In the genomic region with DNA sequence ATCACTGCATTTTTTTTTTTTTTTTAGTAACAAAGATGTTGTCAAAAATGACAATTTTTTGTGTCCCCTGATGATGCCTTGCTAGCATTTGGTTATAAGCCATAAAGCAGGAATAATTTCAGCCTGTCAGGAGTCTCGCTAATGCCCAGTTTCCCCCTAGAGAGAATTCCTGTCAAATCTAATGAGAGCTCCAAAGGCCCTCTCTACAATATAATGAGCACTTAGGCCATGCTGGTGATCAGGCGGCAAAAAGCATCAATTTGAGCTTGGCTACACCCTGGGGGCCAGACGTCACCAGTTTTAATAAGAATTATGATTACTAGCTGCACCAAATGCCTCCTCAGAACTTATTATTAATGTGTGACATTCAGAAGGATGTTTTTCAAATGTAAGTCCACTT, we compare ENCODE assay signal across 24 cellular contexts. TPM values are rescaled to one million over a fixed set of nuclear protein-coding genes. Genes with fewer than 3 reads are reported as not detected.
DNase-seq lines count a peak whose midpoint lies in the region; ATAC-seq and TF ChIP-seq lines count a peak whose summit lies in the region.
"Had no signal": no experiment of that assay in that cellular context is flagged by ENCODE, and none has a peak within 500 bp of the region (broad histone marks: within the 10 kb centered on the region; RNA-seq: fewer than 3 reads in every experiment).

No MANE protein-coding gene starts in this region.

- intact Hi-C loops in heart right ventricle (cut with DNase I), result loop anchor here in 8 of 10 donors (10.0 kb wide), 7 partner anchors 68 to 812 kb away; no protein-coding TSS in a partner anchor
- intact Hi-C loops in Right ventricle myocardium inferior (cut with DNase I), result loop anchor here (10.0 kb wide), 3 partner anchors 142 to 812 kb away; no protein-coding TSS in a partner anchor

- H3K36me3 ChIP-seq in heart right ventricle, result peaks cover 0 to 48% (median 0%) of the 10 kb centered on the region in 9 donors
- H3K36me3 ChIP-seq in brain microvascular endothelial cell (replicated peaks), result no peaks in the 10 kb centered on the region
- no peaks in the 10 kb centered on the region for H3K36me3 ChIP-seq in neural progenitor cell

- H3K27ac ChIP-seq in heart right ventricle, result peak overlapping the region in 1 of 10 donors; percentile 24
- H3K27ac ChIP-seq in brain microvascular endothelial cell, result no peak overlapping the region
- no peak overlapping the region for H3K27ac ChIP-seq in neural progenitor cell
- H3K27ac ChIP-seq: KMS-11, parathyroid adenoma, upper lobe of right lung had no signal

- H3K4me2 ChIP-seq in neural progenitor cell, result peak overlapping the region; percentile 94
- H3K4me2 ChIP-seq: KMS-11 had no signal

- peaks cover 0 to 61% (median 32%) of the 10 kb centered on the region in 9 donors for H3K4me1 ChIP-seq in heart right ventricle
- H3K4me1 ChIP-seq in neural progenitor cell, result peaks cover 69% of the 10 kb centered on the region

- peaks cover 0 to 13% (median 0%) of the 10 kb centered on the region in 7 donors for H3K27me3 ChIP-seq in heart right ventricle
- no peaks in the 10 kb centered on the region for H3K27me3 ChIP-seq in brain microvascular endothelial cell (replicated peaks)
- no peaks in the 10 kb centered on the region for H3K27me3 ChIP-seq in neural progenitor cell

- 72% methylated on average over 3 of the region's 3 CpGs for WGBS in heart right ventricle, 2 donors

- TF ChIP-seq CTCF in heart right ventricle (IDR thresholded peaks at IDR 0.05), result no peak
- TF ChIP-seq CTCF in brain microvascular endothelial cell (IDR thresholded peaks at IDR 0.05; ENCODE audit: low read depth, low read length, missing control alignments), result no peak
- TF ChIP-seq CTCF in neural progenitor cell (IDR thresholded peaks at IDR 0.05), result no peak

- no peaks in the 10 kb centered on the region for H3K9me3 Mint-ChIP-seq in neural progenitor cell
- H3K9me3 Mint-ChIP-seq: activated CD8-positive, alpha-beta T cell treated with anti-CD3 and anti-CD28 coated beads for 36 hours; memory B cell; naive B cell had no signal

- in situ Hi-C loops in brain microvascular endothelial cell (cut with HindIII; ENCODE audit: low pct_ligation_motif_present, low sequenced_read_pairs), result no loop called here

- H3K4me3 ChIP-seq in heart right ventricle, result peak overlapping the region in 6 of 10 donors; percentile 3 to 21 (median 14)
- H3K4me3 ChIP-seq in brain microvascular endothelial cell (ENCODE audit: low read depth, low read length), result peak overlapping the region; percentile 12
- H3K4me3 ChIP-seq in neural progenitor cell, result no peak overlapping the region
- H3K4me3 ChIP-seq: upper lobe of right lung had no signal

- no peak for DNase-seq in heart right ventricle
- no peak for DNase-seq in Right ventricle myocardium inferior (ENCODE audit: missing footprints)
- DNase-seq in brain microvascular endothelial cell, result no peak
- DNase-seq in neural progenitor cell (ENCODE audit: low spot score), result no peak
- no peak for DNase-seq in NCI-H446 treated with DMSO at 0.1 percent for 48 hours (lab: John Stamatoyannopoulos, UW)
- DNase-seq: activated CD4-positive, CD25-positive, alpha-beta regulatory T cell; activated CD8-positive, alpha-beta T cell treated with anti-CD3 and anti-CD28 coated beads for 36 hours; activated naive CD4-positive, alpha-beta T cell; activated T-cell treated with anti-CD3 and anti-CD28 coated beads, Interleukin-2, amount 50 U/mL, for 1 hour; DMS 273 treated with DMSO at 0.1 percent for 48 hours; foreskin fibroblast; kidney; naive B cell; NCI-H2171 treated with DMSO at 0.1 percent for 48 hours; stimulated activated CD4-positive, alpha-beta T cell treated with anti-CD3 and anti-CD28 coated beads, Interleukin-2, amount 100 ng/mL, for 24 hours; stimulated activated naive CD4-positive, alpha-beta T cell treated with Interleukin-2 at 50 U/mL for 16 hours; T1000; upper lobe of right lung had no signal

- peaks cover 78% of the 10 kb centered on the region for H4K20me1 ChIP-seq in neural progenitor cell (ENCODE audit: low read depth)

- H3K36me3 Mint-ChIP-seq in neural progenitor cell, result peaks cover 25% of the 10 kb centered on the region

- H3F3A ChIP-seq in neural progenitor cell (ENCODE audit: low read depth), result peaks cover 28% of the 10 kb centered on the region

- H2AFZ ChIP-seq in neural progenitor cell (replicated peaks), result no peak overlapping the region
- H2AFZ ChIP-seq: parathyroid adenoma had no signal

- no peak for ATAC-seq in heart right ventricle
- ATAC-seq in Right ventricle myocardium inferior, result no peak
- ATAC-seq in GM19397 (IDR thresholded peaks at IDR 0.05; ENCODE audit: unreplicated experiment), result no peak
- ATAC-seq in GM18517 (IDR thresholded peaks at IDR 0.05; ENCODE audit: unreplicated experiment), result no peak
- no peak for ATAC-seq in GM18520 (IDR thresholded peaks at IDR 0.05; ENCODE audit: unreplicated experiment)
- ATAC-seq: activated CD8-positive, alpha-beta T cell treated with anti-CD3 and anti-CD28 coated beads for 36 hours; upper lobe of right lung had no signal

- H3K79me2 ChIP-seq in neural progenitor cell (ENCODE audit: low read depth), result peaks cover 100% of the 10 kb centered on the region

- H3K9ac ChIP-seq in neural progenitor cell, result no peak overlapping the region
- H3K9ac ChIP-seq: KMS-11, parathyroid adenoma had no signal

- no peak overlapping the region for H3K4me3 Mint-ChIP-seq in neural progenitor cell
- H3K4me3 Mint-ChIP-seq: activated CD8-positive, alpha-beta T cell treated with anti-CD3 and anti-CD28 coated beads for 36 hours; naive B cell had no signal

- H3K4me1 Mint-ChIP-seq in neural progenitor cell, result peaks cover 24% of the 10 kb centered on the region

- H3K27ac Mint-ChIP-seq in neural progenitor cell, result no peak overlapping the region
- H3K27ac Mint-ChIP-seq: activated CD8-positive, alpha-beta T cell treated with anti-CD3 and anti-CD28 coated beads for 36 hours; memory B cell had no signal

- H3K9me3 ChIP-seq in heart right ventricle (no peaks in the 10 kb centered on the region), neural progenitor cell (ENCODE audit: low read depth) (no peaks in the 10 kb centered on the region)
- H3K9me3 ChIP-seq: upper lobe of right lung had no signal

- peaks cover 10% of the 10 kb centered on the region for H3K27me3 Mint-ChIP-seq in neural progenitor cell (ENCODE audit: insufficient read depth, low read depth)
- H3K27me3 Mint-ChIP-seq: memory B cell, naive B cell had no signal

RNA-seq across cellular contexts. Expression of a gene that starts 6.1 kb away (rescaled TPM):
- total RNA-seq in heart right ventricle (10 to 100 TPM in 7 of 10 donors, 1 to 10 TPM in 3; 7.9 to 12.7 (median 11.0) TPM), Right ventricle myocardium inferior (9.8 TPM), neural progenitor cell (ENCODE audit: low replicate concordance) (51.9 and 54.7 TPM in 2 replicates)
- polyA plus RNA-seq in heart right ventricle, result 10 to 100 TPM; 10.1 to 15.2 TPM
